15 cellular contexts compared by ENCODE assay signal in the genomic region with DNA sequence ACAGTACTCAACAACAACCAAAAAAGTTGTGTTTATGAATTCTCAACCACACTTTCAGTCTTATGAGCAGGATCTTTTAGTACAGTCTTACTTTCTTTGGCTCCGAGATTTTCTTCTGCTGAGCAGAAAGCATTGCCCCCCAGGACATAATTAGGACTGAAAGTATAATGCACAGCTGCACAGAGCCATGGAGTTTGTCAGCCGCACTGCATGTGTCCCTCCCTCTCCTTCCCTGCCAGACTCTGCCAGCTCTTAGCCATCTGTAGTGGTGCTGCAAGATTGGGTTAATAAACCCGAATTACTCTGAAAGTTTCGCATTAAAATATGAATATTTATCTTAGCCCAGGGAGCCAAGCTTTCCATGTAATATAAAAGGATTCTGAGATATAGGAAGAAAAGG.
DNase-seq lines count a peak whose midpoint lies in the region; ATAC-seq and TF ChIP-seq lines count a peak whose summit lies in the region.
"Had no signal": no experiment of that assay in that cellular context is flagged by ENCODE, and none has a peak within 500 bp of the region (broad histone marks: within the 10 kb centered on the region; RNA-seq: fewer than 3 reads in every experiment).

No MANE protein-coding gene starts in this region.

- 63 to 64% methylated on average over 4 of the region's 4 CpGs for WGBS in lower leg skin, 2 donors

- ATAC-seq in HG03196 (IDR thresholded peaks at IDR 0.05; ENCODE audit: unreplicated experiment) = no peak

- intact Hi-C loops in lower leg skin (cut with DNase I; ENCODE audit: low total_unique reads) = no loop called here

- H3K27ac ChIP-seq in SK-N-MC = peak overlapping the region; percentile 25; the same call in 1 of the 2 replicates

- H3K9me3 ChIP-seq in SK-N-MC (ENCODE audit: low read depth, low read length) = no peaks in the 10 kb centered on the region

- peak; percentile 25 for DNase-seq in NCI-H146 (lab: John Stamatoyannopoulos, UW)
- DNase-seq in NCI-H446 treated with DMSO at 0.1 percent for 48 hours (lab: John Stamatoyannopoulos, UW) = peak; percentile 34
- peak; percentile 20 for DNase-seq in SK-N-MC (ENCODE audit: low read depth, low spot score)
- DNase-seq in NCI-H2081 (lab: John Stamatoyannopoulos, UW) = no peak
- DNase-seq in lower leg skin (ENCODE audit: low spot score in 2 of 2) = no peak
- DNase-seq: C1 segment of cervical spinal cord; Calu3; CD4-positive, alpha-beta memory T cell; COR-L47; DMS53; DMS79 treated with DMSO at 0.1 percent for 48 hours; GF-D8; H7; HCEC 1CT had no signal

- H3K4me3 ChIP-seq in SK-N-MC (peak overlapping the region; percentile 21), lower leg skin (ENCODE audit: low read depth, poor library complexity, severe bottlenecking) (no peak overlapping the region)

- no peak for TF ChIP-seq CTCF in lower leg skin (IDR thresholded peaks at IDR 0.05)

- H3K9ac ChIP-seq in SK-N-MC (ENCODE audit: insufficient read length) = no peak overlapping the region

- TF ChIP-seq POLR2A in lower leg skin (IDR thresholded peaks at IDR 0.05) = no peak

- H3K36me3 ChIP-seq in SK-N-MC (ENCODE audit: insufficient read depth, low read length) = no peaks in the 10 kb centered on the region

Comparison
In these comparisons a context has a peak if more than half of its experiments do, and no peak if none do; other contexts are left out.
1. DNase-seq: peak in NCI-H146 (single experiment), NCI-H446 treated with DMSO at 0.1 percent for 48 hours (single experiment) and SK-N-MC (single experiment); none in NCI-H2081 (0 of 2) and lower leg skin (0 of 2).